Comparison of ENCODE assay signal across 13 cellular contexts in genomic region chr2:12816379-12817306, GRCh38.
DNase-seq lines count a peak whose midpoint lies in the region.
"Had no signal": no experiment of that assay in that cellular context is flagged by ENCODE, and none has a peak within 500 bp of the region (broad histone marks: within the 10 kb centered on the region; RNA-seq: fewer than 3 reads in every experiment).

No MANE protein-coding gene starts in this region.

- peak; percentile 86 for DNase-seq in ELR (ENCODE audit: low read depth)
- peak; percentile 15 for DNase-seq in LoVo (ENCODE audit: low spot score)
- peak; percentile 52 for DNase-seq in astrocyte of the hippocampus (ENCODE audit: low read depth, low spot score)
- DNase-seq in kidney tubule cell (ENCODE audit: low spot score): peak; percentile 67
- no peak for DNase-seq in immature natural killer cell
- DNase-seq in NCI-H1694 (lab: John Stamatoyannopoulos, UW): no peak
- no peak for DNase-seq in NK-92 (lab: John Stamatoyannopoulos, UW; ENCODE audit: unreplicated experiment)
- DNase-seq: gastrocnemius medialis, natural killer cell, NCI-H146, NCI-H526 treated with DMSO at 0.1 percent for 48 hours, SHP77, transverse colon had no signal

- H3K27ac Mint-ChIP-seq in immature natural killer cell: no peak overlapping the region
- H3K27ac Mint-ChIP-seq: natural killer cell had no signal

- H3K4me3 Mint-ChIP-seq in immature natural killer cell: no peak overlapping the region
- H3K4me3 Mint-ChIP-seq: natural killer cell had no signal

- peaks cover 0 to 2% (median 0%) of the 10 kb centered on the region in 3 donors for H3K36me3 Mint-ChIP-seq in immature natural killer cell
- H3K36me3 Mint-ChIP-seq: natural killer cell had no signal

- peaks cover 2% of the 10 kb centered on the region in 3 donors for H3K27me3 Mint-ChIP-seq in immature natural killer cell (ENCODE audit: low read depth in 3 of 3)

- H3K9me3 Mint-ChIP-seq in immature natural killer cell: no peaks in the 10 kb centered on the region
- H3K9me3 Mint-ChIP-seq: natural killer cell had no signal

- peaks cover 9% of the 10 kb centered on the region in 2 donors for H3K4me1 Mint-ChIP-seq in immature natural killer cell

Comparison
In these comparisons a context has a peak if more than half of its experiments do, and no peak if none do; other contexts are left out.
1. DNase-seq: peak in ELR (single experiment), LoVo (single experiment), astrocyte of the hippocampus (single experiment) and kidney tubule cell (single experiment); none in immature natural killer cell (0 of 3), NCI-H1694 (single experiment) and NK-92 (single experiment).